10 cellular contexts compared by ENCODE assay signal in the genomic region with DNA sequence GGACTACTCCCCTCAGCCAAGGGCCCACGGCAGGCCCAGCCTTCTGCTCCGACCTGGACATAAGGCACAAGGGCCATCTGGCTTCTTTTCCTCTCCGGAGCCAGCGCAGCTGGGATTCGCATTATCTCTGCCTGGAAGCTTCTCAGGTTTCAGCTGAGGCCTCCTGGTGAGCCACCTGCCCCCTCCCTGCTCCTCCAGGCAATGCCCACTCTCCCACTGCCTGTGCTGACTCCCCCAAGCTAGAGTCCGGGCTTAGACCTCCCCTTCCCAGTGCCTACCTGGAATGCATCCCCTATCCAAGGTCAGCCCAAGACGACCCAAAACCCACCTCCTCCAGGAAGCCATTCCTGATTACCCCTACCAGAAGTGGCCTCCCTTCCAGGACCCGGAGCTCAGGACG.
A peak's percentile ranks its signal among the peaks of the same experiment; 100 is the strongest.
DNase-seq lines count a peak whose midpoint lies in the region; ATAC-seq and TF ChIP-seq lines count a peak whose summit lies in the region.
"Had no signal": no experiment of that assay in that cellular context is flagged by ENCODE, and none has a peak within 500 bp of the region (broad histone marks: within the 10 kb centered on the region; RNA-seq: fewer than 3 reads in every experiment).

No MANE protein-coding gene starts in this region.

- H3K27ac ChIP-seq in neuronal stem cell (replicated peaks; ENCODE audit: low read length) = no peak overlapping the region
- no peak overlapping the region for H3K27ac ChIP-seq in ovary
- H3K27ac ChIP-seq: spleen had no signal

- no peaks in the 10 kb centered on the region for H3K9me3 ChIP-seq in neuronal stem cell (replicated peaks in 1 of 2; ENCODE audit: control insufficient read depth in 2 of 2, insufficient read depth in 1 of 2, low read depth in 1 of 2, low read length in 2 of 2)
- no peaks in the 10 kb centered on the region for H3K9me3 ChIP-seq in ovary
- H3K9me3 ChIP-seq: spleen had no signal

- H2AFZ ChIP-seq in neuronal stem cell (ENCODE audit: low read length) = no peak overlapping the region

- H3K36me3 ChIP-seq in neuronal stem cell (replicated peaks in 1 of 2; ENCODE audit: control insufficient read depth in 2 of 2, insufficient read depth in 2 of 2, low read length in 2 of 2) = no peaks in the 10 kb centered on the region
- H3K36me3 ChIP-seq in ovary = no peaks in the 10 kb centered on the region

- CTCF ChIA-PET in WTC11 (lab: Charles Lee) = interaction anchor here (0.7 to 1.7 kb wide), 5 partner anchors 15 to 245 kb away, joined by 3 to 9 read pairs (median 3); no protein-coding TSS in a partner anchor

- H3K27me3 Mint-ChIP-seq in T-helper 1 cell treated with Interleukin-12 subunit alpha and Interleukin-12 subunit beta and Interleukin-4 antibody, amounts not matched to agents 30 μg/mL and 1 μg/mL, for 36 hours (ENCODE audit: low read depth) = no peaks in the 10 kb centered on the region
- no peaks in the 10 kb centered on the region for H3K27me3 Mint-ChIP-seq in WTC11 (ENCODE audit: low read depth)
- H3K27me3 Mint-ChIP-seq: activated naive CD8-positive, alpha-beta T cell had no signal

- peak overlapping the region; percentile 20 for H3K27ac Mint-ChIP-seq in T-helper 1 cell treated with Interleukin-12 subunit alpha and Interleukin-12 subunit beta and Interleukin-4 antibody, amounts not matched to agents 30 μg/mL and 1 μg/mL, for 36 hours
- no peak overlapping the region for H3K27ac Mint-ChIP-seq in WTC11

- no peak for TF ChIP-seq EP300 in ovary (IDR thresholded peaks at IDR 0.05)

- no peak overlapping the region for H3K4me2 ChIP-seq in neuronal stem cell (ENCODE audit: insufficient read depth, low read length, poor library complexity, severe bottlenecking)

- H4K91ac ChIP-seq in neuronal stem cell (ENCODE audit: low read depth, low read length, poor library complexity) = no peak overlapping the region

- no CpG with 5 or more reads among the region's 9 CpGs for WGBS in neuronal stem cell (ENCODE audit: extremely low coverage in 2 of 2, insufficient read length in 2 of 2, insufficient replicate concordance in 1 of 2), 2 donors
- 38 to 52% (median 42%) methylated on average over 9 of the region's 9 CpGs for WGBS in ovary, 3 donors

- POLR2A ChIA-PET in WTC11 (lab: Charles Lee) = interaction anchor here (0.6 to 1.0 kb wide), 2 partner anchors 9 to 10 kb away, joined by 3 read pairs; no protein-coding TSS in a partner anchor

- H3K4me3 ChIP-seq in neuronal stem cell (ENCODE audit: low read length in 2 of 2) = no peak overlapping the region
- H3K4me3 ChIP-seq in ovary = no peak overlapping the region
- H3K4me3 ChIP-seq: spleen had no signal

- H2AK5ac ChIP-seq in neuronal stem cell (ENCODE audit: low read depth, low read length) = no peak overlapping the region

- no peak overlapping the region for H3K4ac ChIP-seq in neuronal stem cell (ENCODE audit: low read length)

- no peak overlapping the region for H2BK5ac ChIP-seq in neuronal stem cell (ENCODE audit: low read length)

- no peak overlapping the region for H3K14ac ChIP-seq in neuronal stem cell (ENCODE audit: low read length)

- TF ChIP-seq CTCF in WTC11 (IDR thresholded peaks at IDR 0.05) = no peak
- TF ChIP-seq CTCF in ovary (IDR thresholded peaks at IDR 0.05) = no peak

- H3K4me1 Mint-ChIP-seq in T-helper 1 cell treated with Interleukin-12 subunit alpha and Interleukin-12 subunit beta and Interleukin-4 antibody, amounts not matched to agents 30 μg/mL and 1 μg/mL, for 36 hours (ENCODE audit: low read depth) = peaks cover 3% of the 10 kb centered on the region
- H3K4me1 Mint-ChIP-seq in WTC11 = peaks cover 43% of the 10 kb centered on the region

- peaks cover 1% of the 10 kb centered on the region for H3K79me1 ChIP-seq in neuronal stem cell (ENCODE audit: low read depth, low read length)

- no peak overlapping the region for H3K23ac ChIP-seq in neuronal stem cell (ENCODE audit: low read depth, low read length, poor library complexity)

- H3K36me3 Mint-ChIP-seq in T-helper 1 cell treated with Interleukin-12 subunit alpha and Interleukin-12 subunit beta and Interleukin-4 antibody, amounts not matched to agents 30 μg/mL and 1 μg/mL, for 36 hours (ENCODE audit: low read depth) = peaks cover 36% of the 10 kb centered on the region
- H3K36me3 Mint-ChIP-seq in WTC11 = no peaks in the 10 kb centered on the region

- DNase-seq in T-helper 1 cell (no peak), NCI-H2107 (lab: John Stamatoyannopoulos, UW) (peak; percentile 61), WTC11 (ENCODE audit: low spot score) (peak; percentile 65), neuronal stem cell (ENCODE audit: low spot score) (peak; percentile 14), ovary (no peak)
- DNase-seq in activated CD4-positive, CD25-positive, alpha-beta regulatory T cell (lab: John Stamatoyannopoulos, UW) = no peak
- DNase-seq in NK-92 treated with Interleukin-12 subunit alpha and Interleukin-12 subunit beta, amount 100 ng/mL, for 24 hours (lab: John Stamatoyannopoulos, UW) = no peak
- DNase-seq: spleen had no signal

- H2BK120ac ChIP-seq in neuronal stem cell (ENCODE audit: low read depth, low read length) = no peak overlapping the region

- H3K9me3 Mint-ChIP-seq in T-helper 1 cell treated with Interleukin-12 subunit alpha and Interleukin-12 subunit beta and Interleukin-4 antibody, amounts not matched to agents 30 μg/mL and 1 μg/mL, for 36 hours = no peaks in the 10 kb centered on the region
- H3K9me3 Mint-ChIP-seq in WTC11 = no peaks in the 10 kb centered on the region

- H3K4me3 Mint-ChIP-seq in T-helper 1 cell treated with Interleukin-12 subunit alpha and Interleukin-12 subunit beta and Interleukin-4 antibody, amounts not matched to agents 30 μg/mL and 1 μg/mL, for 36 hours = no peak overlapping the region
- no peak overlapping the region for H3K4me3 Mint-ChIP-seq in WTC11
- H3K4me3 Mint-ChIP-seq: activated naive CD8-positive, alpha-beta T cell had no signal

- H3K27me3 ChIP-seq in neuronal stem cell (ENCODE audit: control insufficient read depth in 3 of 3, insufficient read depth in 3 of 3, low read depth in 1 of 3, low read length in 3 of 3) (no peaks in the 10 kb centered on the region), ovary (no peaks in the 10 kb centered on the region)
- H3K27me3 ChIP-seq: spleen had no signal

- H3K9ac ChIP-seq in neuronal stem cell (ENCODE audit: low read depth, low read length, poor library complexity) = no peak overlapping the region

- peak overlapping the region; percentile 84 for H3K18ac ChIP-seq in neuronal stem cell (ENCODE audit: low read length)

- TF ChIP-seq POLR2A in ovary (IDR thresholded peaks at IDR 0.05) = no peak

- peak; percentile 48 for ATAC-seq in WTC11

- intact Hi-C loops in ovary (cut with DNase I) = no loop called here

- no peak overlapping the region for H4K8ac ChIP-seq in neuronal stem cell (ENCODE audit: low read depth, low read length)

- peaks cover 4 to 13% of the 10 kb centered on the region in 2 donors for H3K4me1 ChIP-seq in neuronal stem cell (ENCODE audit: control insufficient read depth in 2 of 2, insufficient read depth in 1 of 2, low read depth in 1 of 2, low read length in 2 of 2)
- no peaks in the 10 kb centered on the region for H3K4me1 ChIP-seq in ovary (ENCODE audit: insufficient read depth)
- H3K4me1 ChIP-seq: spleen had no signal

- H2BK12ac ChIP-seq in neuronal stem cell (ENCODE audit: low read length) = no peak overlapping the region

- no peak overlapping the region for H2BK15ac ChIP-seq in neuronal stem cell (ENCODE audit: low read length)

TF ChIP-seq in WTC11, 78 proteins besides CTCF, POLR2A, EP300 and RAD21:
- TF ChIP-seq ETV6 (CRISPR knock-in tag; IDR thresholded peaks at IDR 0.05) = 0 out of 2 replicates have a peak, but pooled peaks have one; percentile 7
- TF ChIP-seq ZNF423 (CRISPR knock-in tag; IDR thresholded peaks at IDR 0.05) = peak; percentile 55
- TF ChIP-seq NR1H2 (CRISPR knock-in tag; IDR thresholded peaks at IDR 0.05) = no peak

Comparison
In these comparisons a context has a peak if more than half of its experiments do, and no peak if none do; other contexts are left out.
1. DNase-seq: peak in NCI-H2107 (single experiment), WTC11 (single experiment) and neuronal stem cell (single experiment); none in T-helper 1 cell (0 of 5), ovary (0 of 5), activated CD4-positive, CD25-positive, alpha-beta regulatory T cell (0 of 4) and NK-92 treated with Interleukin-12 subunit alpha and Interleukin-12 subunit beta, amount 100 ng/mL, for 24 hours (single experiment).